In genomic region chr19:45882652-45883585, GRCh38 we compare ENCODE assay signal across 2 cellular contexts.
TF ChIP-seq lines count a peak whose summit lies in the region.

No MANE protein-coding gene starts in this region.

TF ChIP-seq in HCT116, 20 proteins besides CTCF, POLR2A, EP300 and RAD21:
- TF ChIP-seq ZFX (IDR thresholded peaks at IDR 0.05) (peak; percentile 52; the same call in 1 of the 2 replicates), EGR1 (IDR thresholded peaks at IDR 0.05; ENCODE audit: low read depth) (0 out of 2 replicates have a peak, but pooled peaks have one; percentile 27), SP1 (IDR thresholded peaks at IDR 0.05; ENCODE audit: low read depth) (peak; percentile 68), POLR2AphosphoS5 (IDR thresholded peaks at IDR 0.05; ENCODE audit: low read depth, low read length) (peak; percentile 75), ZNF274 (IDR thresholded peaks at IDR 0.05; ENCODE audit: low read depth, low read length) (no peak), YY1 (IDR thresholded peaks at IDR 0.05; ENCODE audit: extremely low read depth, insufficient replicate concordance, low read depth, low read length) (peak; percentile 74), TCF7L2 (IDR thresholded peaks at IDR 0.05; ENCODE audit: borderline replicate concordance, extremely low read depth, insufficient read depth, insufficient read length) (peak; percentile 88), CBX3 (IDR thresholded peaks at IDR 0.05; ENCODE audit: low read depth) (peak; percentile 83), SRF (IDR thresholded peaks at IDR 0.05; ENCODE audit: low read depth) (no peak)
- TF ChIP-seq, protein P1, sequence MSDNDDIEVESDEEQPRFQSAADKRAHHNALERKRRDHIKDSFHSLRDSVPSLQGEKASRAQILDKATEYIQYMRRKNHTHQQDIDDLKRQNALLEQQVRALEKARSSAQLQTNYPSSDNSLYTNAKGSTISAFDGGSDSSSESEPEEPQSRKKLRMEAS (IDR thresholded peaks at IDR 0.05): peak; percentile 75

TF ChIP-seq in H1, 55 proteins besides CTCF, POLR2A, EP300 and RAD21:
- peak; percentile 61; the same call in 1 of the 2 replicates for TF ChIP-seq POLR2AphosphoS5 (IDR thresholded peaks at IDR 0.05; ENCODE audit: low read depth, low read length)
- peak; percentile 77 for TF ChIP-seq TAF7 (optimal IDR thresholded peaks at IDR 0.05; ENCODE audit: borderline replicate concordance, low read depth, low read length)
- TF ChIP-seq, protein P1 (IDR thresholded peaks at IDR 0.05): peak; percentile 79
- peak; percentile 24; the same call in 1 of the 2 replicates for TF ChIP-seq E2F6 (IDR thresholded peaks at IDR 0.05)
- TF ChIP-seq SIX5 (IDR thresholded peaks at IDR 0.05; ENCODE audit: low read depth, low read length): no peak
- peak; percentile 45 for TF ChIP-seq NANOG (IDR thresholded peaks at IDR 0.05; ENCODE audit: insufficient read depth, low read depth, low read length, poor library complexity, severe bottlenecking)
- peak; percentile 81 for TF ChIP-seq CREB1 (IDR thresholded peaks at IDR 0.05)
- TF ChIP-seq TAF1 (IDR thresholded peaks at IDR 0.05; ENCODE audit: low read depth, low read length): peak; percentile 26; the same call in 1 of the 2 replicates
- no peak for TF ChIP-seq FOSL1 (IDR thresholded peaks at IDR 0.05; ENCODE audit: insufficient read depth, low read depth, low read length)
- no peak for TF ChIP-seq GTF2F1 (IDR thresholded peaks at IDR 0.05; ENCODE audit: borderline replicate concordance, low read depth, low read length)
- TF ChIP-seq BCL11A (IDR thresholded peaks at IDR 0.05; ENCODE audit: low read depth in 2 of 2, low read length in 2 of 2): no peak
- TF ChIP-seq SIN3A (conservative IDR thresholded peaks at IDR 0.05 in 1 of 2, IDR thresholded peaks at IDR 0.05 in 1 of 2; ENCODE audit: low read depth in 1 of 2, low read length in 2 of 2): peak; percentile 65 to 71; a peak in 1 of 4 replicates
- peak; percentile 11; the same call in 1 of the 2 replicates for TF ChIP-seq USF2 (IDR thresholded peaks at IDR 0.05; ENCODE audit: low read length)
- TF ChIP-seq YY1 (IDR thresholded peaks at IDR 0.05; ENCODE audit: low read depth, low read length): peak; percentile 62; the same call in 1 of the 2 replicates
- TF ChIP-seq SAP30 (IDR thresholded peaks at IDR 0.05; ENCODE audit: insufficient read depth, insufficient replicate concordance, low read length): no peak
- TF ChIP-seq, protein P2, sequence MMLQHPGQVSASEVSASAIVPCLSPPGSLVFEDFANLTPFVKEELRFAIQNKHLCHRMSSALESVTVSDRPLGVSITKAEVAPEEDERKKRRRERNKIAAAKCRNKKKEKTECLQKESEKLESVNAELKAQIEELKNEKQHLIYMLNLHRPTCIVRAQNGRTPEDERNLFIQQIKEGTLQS (IDR thresholded peaks at IDR 0.05; ENCODE audit: insufficient read depth, low read depth, low read length): peak; percentile 63
- TF ChIP-seq SRF (IDR thresholded peaks at IDR 0.05; ENCODE audit: low read depth, low read length): peak; percentile 25; the same call in 1 of the 2 replicates
- TF ChIP-seq JUND (IDR thresholded peaks at IDR 0.05; ENCODE audit: low read length): peak; percentile 60
- no peak for TF ChIP-seq CBX5 (IDR thresholded peaks at IDR 0.05; ENCODE audit: low read depth, low read length)
- 0 out of 2 replicates have a peak, but pooled peaks have one; percentile 35 for TF ChIP-seq CHD2 (IDR thresholded peaks at IDR 0.05; ENCODE audit: low read length)
- no peak for TF ChIP-seq CBX8 (IDR thresholded peaks at IDR 0.05; ENCODE audit: borderline replicate concordance, low read depth, low read length)
- peak; percentile 66; the same call in 1 of the 2 replicates for TF ChIP-seq TCF12 (IDR thresholded peaks at IDR 0.05; ENCODE audit: low read depth, low read length)
- peak; percentile 77; the same call in 1 of the 2 replicates for TF ChIP-seq SP4 (IDR thresholded peaks at IDR 0.05; ENCODE audit: low read length)
- TF ChIP-seq KDM4A (IDR thresholded peaks at IDR 0.05; ENCODE audit: low read depth, low read length, severe bottlenecking): no peak
- TF ChIP-seq SP1 (IDR thresholded peaks at IDR 0.05; ENCODE audit: low read depth, low read length): peak; percentile 57; the same call in 1 of the 2 replicates
- peak; percentile 85 to 100; a peak in 3 of 4 replicates for TF ChIP-seq HDAC2 (IDR thresholded peaks at IDR 0.05; ENCODE audit: borderline replicate concordance in 1 of 2, low read depth in 2 of 2, low read length in 2 of 2)
- TF ChIP-seq TBP (IDR thresholded peaks at IDR 0.05; ENCODE audit: low read depth, low read length): peak; percentile 26; the same call in 1 of the 2 replicates
- no peak for TF ChIP-seq SUZ12 (IDR thresholded peaks at IDR 0.05; ENCODE audit: low read length)
- peak; percentile 83 for TF ChIP-seq BACH1 (IDR thresholded peaks at IDR 0.05; ENCODE audit: low read length)
- TF ChIP-seq EGR1 (IDR thresholded peaks at IDR 0.05; ENCODE audit: borderline replicate concordance, low read depth, low read length): 0 out of 2 replicates have a peak, but pooled peaks have one; percentile 44
- peak; percentile 100 for TF ChIP-seq KDM1A (IDR thresholded peaks at IDR 0.05; ENCODE audit: borderline replicate concordance, low read length)
- no peak for TF ChIP-seq SIRT6 (IDR thresholded peaks at IDR 0.05; ENCODE audit: low read length)
- TF ChIP-seq GABPA (IDR thresholded peaks at IDR 0.05; ENCODE audit: borderline replicate concordance, insufficient read depth, low read length): 0 out of 2 replicates have a peak, but pooled peaks have one; percentile 20
- TF ChIP-seq, protein P3, sequence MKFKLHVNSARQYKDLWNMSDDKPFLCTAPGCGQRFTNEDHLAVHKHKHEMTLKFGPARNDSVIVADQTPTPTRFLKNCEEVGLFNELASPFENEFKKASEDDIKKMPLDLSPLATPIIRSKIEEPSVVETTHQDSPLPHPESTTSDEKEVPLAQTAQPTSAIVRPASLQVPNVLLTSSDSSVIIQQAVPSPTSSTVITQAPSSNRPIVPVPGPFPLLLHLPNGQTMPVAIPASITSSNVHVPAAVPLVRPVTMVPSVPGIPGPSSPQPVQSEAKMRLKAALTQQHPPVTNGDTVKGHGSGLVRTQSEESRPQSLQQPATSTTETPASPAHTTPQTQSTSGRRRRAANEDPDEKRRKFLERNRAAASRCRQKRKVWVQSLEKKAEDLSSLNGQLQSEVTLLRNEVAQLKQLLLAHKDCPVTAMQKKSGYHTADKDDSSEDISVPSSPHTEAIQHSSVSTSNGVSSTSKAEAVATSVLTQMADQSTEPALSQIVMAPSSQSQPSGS (IDR thresholded peaks at IDR 0.05; ENCODE audit: low read length): no peak
- TF ChIP-seq ASH2L (IDR thresholded peaks at IDR 0.05; ENCODE audit: low read length): peak; percentile 54
- TF ChIP-seq RBBP5 (IDR thresholded peaks at IDR 0.05; ENCODE audit: borderline replicate concordance, low read depth, low read length): no peak; the same call in 1 of the 2 replicates
